23 cellular contexts compared by ENCODE assay signal in the genomic region with DNA sequence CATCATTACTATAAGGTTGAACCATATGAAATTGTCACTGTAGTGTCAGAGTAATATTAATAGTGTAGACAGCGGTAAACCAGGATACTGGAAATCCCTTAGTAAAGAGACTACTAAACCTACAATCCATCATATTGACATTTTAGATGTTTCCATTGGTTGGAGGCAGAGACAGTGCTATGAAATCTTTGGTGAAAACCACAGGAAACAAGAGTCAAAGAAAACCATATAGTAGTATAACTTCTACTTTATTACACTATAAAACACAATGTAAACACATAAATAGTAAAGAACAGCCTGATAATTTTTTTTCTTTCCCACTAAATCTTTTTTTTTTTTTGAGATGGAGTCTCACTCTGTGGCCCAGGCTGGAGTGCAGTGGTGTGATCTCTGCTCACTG. TPM values are rescaled to one million over a fixed set of nuclear protein-coding genes. Genes with fewer than 3 reads are reported as not detected.
A peak's percentile ranks its signal among the peaks of the same experiment; 100 is the strongest.
DNase-seq lines count a peak whose midpoint lies in the region; ATAC-seq and TF ChIP-seq lines count a peak whose summit lies in the region.
"Had no signal": no experiment of that assay in that cellular context is flagged by ENCODE, and none has a peak within 500 bp of the region (broad histone marks: within the 10 kb centered on the region; RNA-seq: fewer than 3 reads in every experiment).

No MANE protein-coding gene starts in this region.

- H3K27me3 ChIP-seq in breast epithelium, result no peaks in the 10 kb centered on the region
- H3K27me3 ChIP-seq: BLaER1, MG63, Peyer's patch had no signal

- no peak for TF ChIP-seq POLR2A in breast epithelium (IDR thresholded peaks at IDR 0.05)

- no peak for TF ChIP-seq CTCF in MCF 10A (IDR thresholded peaks at IDR 0.05; ENCODE audit: unreplicated experiment)
- TF ChIP-seq CTCF in breast epithelium (IDR thresholded peaks at IDR 0.05), result no peak
- no peak for TF ChIP-seq CTCF in neural crest cell (conservative IDR thresholded peaks at IDR 0.05)

- ATAC-seq in activated naive CD8-positive, alpha-beta T cell treated with anti-CD3 and anti-CD28 coated beads, Interleukin-2, amount 50 U/mL, for 24 hours, result peak; percentile 38
- ATAC-seq in HG03520 (IDR thresholded peaks at IDR 0.05; ENCODE audit: unreplicated experiment) (no peak), GM19463 (IDR thresholded peaks at IDR 0.05; ENCODE audit: unreplicated experiment) (no peak)
- ATAC-seq: GM12878 had no signal

- H3K27ac ChIP-seq in breast epithelium, result no peak overlapping the region
- H3K27ac ChIP-seq: BLaER1, Peyer's patch, SK-N-MC had no signal

- H3K4me1 Mint-ChIP-seq in MCF 10A (ENCODE audit: insufficient read depth, unreplicated experiment) (peaks cover 31% of the 10 kb centered on the region), neural crest cell (peaks cover 49% of the 10 kb centered on the region)
- peaks cover 72% of the 10 kb centered on the region for H3K4me1 Mint-ChIP-seq in activated naive CD8-positive, alpha-beta T cell treated with anti-CD3 and anti-CD28 coated beads, Interleukin-2, amount 50 U/mL, for 24 hours

- H3K4me3 Mint-ChIP-seq in MCF 10A (ENCODE audit: unreplicated experiment) (no peak overlapping the region), neural crest cell (peak overlapping the region; percentile 28)
- no peak overlapping the region for H3K4me3 Mint-ChIP-seq in activated naive CD8-positive, alpha-beta T cell treated with anti-CD3 and anti-CD28 coated beads, Interleukin-2, amount 50 U/mL, for 24 hours
- H3K4me3 Mint-ChIP-seq: CD8-positive, alpha-beta memory T cell; HFFc6 had no signal

- H3K4me3 ChIP-seq in breast epithelium, result no peak overlapping the region
- H3K4me3 ChIP-seq: BLaER1, GM12878, MG63, Peyer's patch, SK-N-MC had no signal

- H3K4me1 ChIP-seq in breast epithelium, result peaks cover 0 to 12% of the 10 kb centered on the region in 2 donors

- H3K27me3 Mint-ChIP-seq in MCF 10A (ENCODE audit: insufficient read depth, unreplicated experiment) (no peaks in the 10 kb centered on the region), neural crest cell (ENCODE audit: low read depth) (no peaks in the 10 kb centered on the region)
- H3K27me3 Mint-ChIP-seq in activated naive CD8-positive, alpha-beta T cell treated with anti-CD3 and anti-CD28 coated beads, Interleukin-2, amount 50 U/mL, for 24 hours, result no peaks in the 10 kb centered on the region
- H3K27me3 Mint-ChIP-seq: CD8-positive, alpha-beta memory T cell had no signal

- CTCF ChIA-PET in MCF 10A (lab: Yijun Ruan, JAX) (no interaction called here), HEK293T (lab: Yijun Ruan, JAX) (no interaction called here)

- intact Hi-C loops in MCF 10A (cut with micrococcal nuclease) (no loop called here), breast epithelium (cut with DNase I; ENCODE audit: low total_unique reads) (no loop called here)

- no TSS peak for BruUV-seq in MCF 10A (replicated peaks; lab: Mats Ljungman, UMichigan)

- H3K36me3 Mint-ChIP-seq in MCF 10A (ENCODE audit: insufficient read depth, unreplicated experiment) (peaks cover 5% of the 10 kb centered on the region), neural crest cell (ENCODE audit: low read depth) (peaks cover 23% of the 10 kb centered on the region)
- H3K36me3 Mint-ChIP-seq in activated naive CD8-positive, alpha-beta T cell treated with anti-CD3 and anti-CD28 coated beads, Interleukin-2, amount 50 U/mL, for 24 hours (ENCODE audit: low read depth), result peaks cover 15% of the 10 kb centered on the region

- no peaks in the 10 kb centered on the region for H3K9me3 ChIP-seq in breast epithelium
- H3K9me3 ChIP-seq: MG63, Peyer's patch had no signal

- no peak for DNase-seq in MCF 10A (ENCODE audit: unreplicated experiment)
- DNase-seq in breast epithelium (ENCODE audit: low spot score in 2 of 2), result no peak
- no peak for DNase-seq in HEK293T (ENCODE audit: extremely low spot score)
- no peak for DNase-seq in activated naive CD8-positive, alpha-beta T cell treated with anti-CD3 and anti-CD28 coated beads, Interleukin-2, amount 50 U/mL, for 24 hours
- no peak for DNase-seq in neural crest cell (ENCODE audit: low read depth, low spot score)
- no peak for DNase-seq in stimulated activated CD4-positive, alpha-beta T cell treated with anti-CD3 and anti-CD28 coated beads, Interleukin-12 subunit alpha, Interleukin-12 subunit beta, amount 100 ng/mL, for 4 hours
- DNase-seq: CD8-positive, alpha-beta memory T cell; DMS53; EL; HFFc6; MG63; NCI-H1092 treated with DMSO at 0.1 percent for 48 hours; NCI-H146; NCI-H2081; NCI-H2171 treated with DMSO at 0.1 percent for 48 hours; NCI-H446 treated with DMSO at 0.1 percent for 48 hours; Peyer's patch; Right ventricle myocardium superior had no signal

- POLR2A ChIA-PET in MCF 10A (lab: Yijun Ruan, JAX) (no interaction called here), HEK293T (lab: Yijun Ruan, JAX) (no interaction called here)

- peak overlapping the region; percentile 70 for H3K27ac Mint-ChIP-seq in MCF 10A (ENCODE audit: low read depth, unreplicated experiment)
- no peak overlapping the region for H3K27ac Mint-ChIP-seq in activated naive CD8-positive, alpha-beta T cell treated with anti-CD3 and anti-CD28 coated beads, Interleukin-2, amount 50 U/mL, for 24 hours
- peak overlapping the region; percentile 70 for H3K27ac Mint-ChIP-seq in neural crest cell (ENCODE audit: unreplicated experiment)
- H3K27ac Mint-ChIP-seq: CD8-positive, alpha-beta memory T cell; HFFc6 had no signal

- H3K9me3 Mint-ChIP-seq in MCF 10A (ENCODE audit: unreplicated experiment), result no peaks in the 10 kb centered on the region
- no peaks in the 10 kb centered on the region for H3K9me3 Mint-ChIP-seq in activated naive CD8-positive, alpha-beta T cell treated with anti-CD3 and anti-CD28 coated beads, Interleukin-2, amount 50 U/mL, for 24 hours
- peaks cover 2% of the 10 kb centered on the region for H3K9me3 Mint-ChIP-seq in neural crest cell
- H3K9me3 Mint-ChIP-seq: CD8-positive, alpha-beta memory T cell; HFFc6 had no signal

- H3K36me3 ChIP-seq in breast epithelium, result no peaks in the 10 kb centered on the region
- H3K36me3 ChIP-seq: BLaER1, MG63, Peyer's patch had no signal

TF ChIP-seq in HEK293T, 16 proteins besides CTCF, POLR2A, EP300 and RAD21:
- no peak for TF ChIP-seq LEF1 (IDR thresholded peaks at IDR 0.05; ENCODE audit: borderline replicate concordance)
- TF ChIP-seq CTBP1 (IDR thresholded peaks at IDR 0.05; ENCODE audit: borderline replicate concordance), result no peak
- no peak for TF ChIP-seq SP1 (IDR thresholded peaks at IDR 0.05)
- no peak for TF ChIP-seq BHLHE40 (IDR thresholded peaks at IDR 0.05; ENCODE audit: borderline replicate concordance)
- TF ChIP-seq NFRKB (IDR thresholded peaks at IDR 0.05), result no peak
- TF ChIP-seq FOXK2 (IDR thresholded peaks at IDR 0.05), result no peak
- TF ChIP-seq FOXA1 (IDR thresholded peaks at IDR 0.05), result no peak
- no peak for TF ChIP-seq ARNT (IDR thresholded peaks at IDR 0.05)
- peak; percentile 68; the same call in 1 of the 2 replicates for TF ChIP-seq ZNF384 (IDR thresholded peaks at IDR 0.05)
- TF ChIP-seq, protein P1, sequence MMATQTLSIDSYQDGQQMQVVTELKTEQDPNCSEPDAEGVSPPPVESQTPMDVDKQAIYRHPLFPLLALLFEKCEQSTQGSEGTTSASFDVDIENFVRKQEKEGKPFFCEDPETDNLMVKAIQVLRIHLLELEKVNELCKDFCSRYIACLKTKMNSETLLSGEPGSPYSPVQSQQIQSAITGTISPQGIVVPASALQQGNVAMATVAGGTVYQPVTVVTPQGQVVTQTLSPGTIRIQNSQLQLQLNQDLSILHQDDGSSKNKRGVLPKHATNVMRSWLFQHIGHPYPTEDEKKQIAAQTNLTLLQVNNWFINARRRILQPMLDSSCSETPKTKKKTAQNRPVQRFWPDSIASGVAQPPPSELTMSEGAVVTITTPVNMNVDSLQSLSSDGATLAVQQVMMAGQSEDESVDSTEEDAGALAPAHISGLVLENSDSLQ (IDR thresholded peaks at IDR 0.05), result peak; percentile 55
TF ChIP-seq in HEK293T: peak in this region for 2.

RNA-seq across cellular contexts. Expression of a gene that starts 15.9 kb away (rescaled TPM):
- 28.6 and 34.0 TPM in 2 replicates for total RNA-seq in MCF 10A (2022)
- total RNA-seq in breast epithelium, result 10 to 100 TPM; 68.5 to 88.8 (median 76.0) TPM
- total RNA-seq in neural crest cell, result 30.3 and 33.6 TPM in 2 replicates
